29 cellular contexts compared by ENCODE assay signal in the genomic region with DNA sequence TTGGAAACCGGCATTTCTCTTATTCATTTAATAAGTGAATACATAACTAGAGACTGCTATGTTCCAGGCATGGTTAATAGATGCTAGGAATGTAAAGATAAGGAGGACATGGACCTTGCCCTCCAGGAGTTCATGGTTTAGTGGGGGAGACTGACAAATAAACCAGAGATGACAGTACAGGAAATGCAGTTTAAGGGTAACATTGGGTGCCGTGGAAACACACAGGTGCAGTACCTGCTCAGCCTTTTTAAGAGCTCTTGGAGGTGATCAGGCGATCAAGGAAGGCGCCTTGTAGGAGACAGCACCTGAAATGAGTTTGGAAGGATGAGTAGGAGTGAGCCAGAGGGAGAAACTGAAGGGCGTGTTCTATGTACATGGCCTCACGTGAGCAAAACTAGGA.
DNase-seq lines count a peak whose midpoint lies in the region; ATAC-seq, FAIRE-seq and TF ChIP-seq lines count a peak whose summit lies in the region.
"Had no signal": no experiment of that assay in that cellular context is flagged by ENCODE, and none has a peak within 500 bp of the region (broad histone marks: within the 10 kb centered on the region; RNA-seq: fewer than 3 reads in every experiment).

No MANE protein-coding gene starts in this region.

- no peaks in the 10 kb centered on the region for H3K27me3 ChIP-seq in duodenal mucosa (ENCODE audit: control insufficient read depth in 1 of 2, insufficient read depth in 2 of 2, low read length in 2 of 2)
- H3K27me3 ChIP-seq: brain microvascular endothelial cell, dorsolateral prefrontal cortex, gastroesophageal sphincter, left lung, sigmoid colon, tibial nerve had no signal

- H3K27ac ChIP-seq in duodenal mucosa (ENCODE audit: low read depth, low read length) = peak overlapping the region; percentile 5
- H3K27ac ChIP-seq: brain microvascular endothelial cell, C4-2B, dorsolateral prefrontal cortex, gastroesophageal sphincter, left lung, prostate gland, sigmoid colon, tibial nerve had no signal

- DNase-seq in NCI-H226 (peak; percentile 35), mesothelial cell of epicardium (ENCODE audit: low spot score in 2 of 2, unreplicated experiment in 2 of 2) (no peak), type B pancreatic cell (ENCODE audit: extremely low spot score, unreplicated experiment) (no peak), HTR-8/SVneo (ENCODE audit: insufficient read length, low spot score) (no peak), T-helper 17 cell (no peak)
- DNase-seq: activated CD4-positive, alpha-beta memory T cell treated with anti-CD3 and anti-CD28 coated beads for 36 hours; activated naive CD4-positive, alpha-beta T cell treated with anti-CD3 and anti-CD28 coated beads, Interleukin-2, amount 50 U/mL, for 16 hours; brain microvascular endothelial cell; cerebellar nuclear complex; COR-L47; dorsolateral prefrontal cortex; hypothalamus; left lung; naive B cell; NCI-H2107; NCI-H510A; sigmoid colon had no signal

- no peak for FAIRE-seq in HTR-8/SVneo (lab: Jason Lieb, UNC)
- FAIRE-seq: endothelial cell of umbilical vein, G401.6 had no signal

- peak overlapping the region in 1 of 2 donors; percentile 40 for H3K4me3 ChIP-seq in duodenal mucosa (ENCODE audit: low read depth in 1 of 2, low read length in 2 of 2)
- H3K4me3 ChIP-seq: dorsolateral prefrontal cortex, gastroesophageal sphincter, left lung, prostate gland, sigmoid colon, tibial nerve had no signal

- H3K9ac ChIP-seq in duodenal mucosa (ENCODE audit: low read depth in 1 of 2, low read length in 2 of 2) = no peak overlapping the region

- no peaks in the 10 kb centered on the region for H3K36me3 ChIP-seq in duodenal mucosa (ENCODE audit: control insufficient read depth in 1 of 2, insufficient read depth in 2 of 2, low read length in 2 of 2)
- H3K36me3 ChIP-seq: brain microvascular endothelial cell, gastroesophageal sphincter, left lung, prostate gland, sigmoid colon, tibial nerve had no signal

- ATAC-seq in GM21390 (IDR thresholded peaks at IDR 0.05; ENCODE audit: unreplicated experiment) (no peak), T-helper 17 cell (no peak)
- ATAC-seq: activated CD4-positive, CD25-positive, alpha-beta regulatory T cell treated with anti-CD3 and anti-CD28 coated beads, Interleukin-2, amount 50 U/mL, for 24 hours; gastroesophageal sphincter; left lung; Right ventricle myocardium inferior; stimulated activated effector memory CD8-positive, alpha-beta T cell treated with anti-CD3 and anti-CD28 coated beads, Interleukin-12 subunit alpha, Interleukin-12 subunit beta, amount 100 ng/mL, for 72 hours had no signal

- no peak overlapping the region for H3K4me3 Mint-ChIP-seq in mesothelial cell of epicardium
- H3K4me3 Mint-ChIP-seq in type B pancreatic cell = peak overlapping the region; percentile 49
- H3K4me3 Mint-ChIP-seq in T-helper 17 cell = no peak overlapping the region
- H3K4me3 Mint-ChIP-seq: activated CD4-positive, alpha-beta memory T cell treated with anti-CD3 and anti-CD28 coated beads for 36 hours; naive B cell; stimulated activated effector memory CD8-positive, alpha-beta T cell treated with anti-CD3 and anti-CD28 coated beads, Interleukin-12 subunit alpha, Interleukin-12 subunit beta, amount 100 ng/mL, for 72 hours had no signal

- H3K9me3 Mint-ChIP-seq in mesothelial cell of epicardium = no peaks in the 10 kb centered on the region
- H3K9me3 Mint-ChIP-seq in type B pancreatic cell = no peaks in the 10 kb centered on the region
- H3K9me3 Mint-ChIP-seq: activated CD4-positive, alpha-beta memory T cell treated with anti-CD3 and anti-CD28 coated beads for 36 hours; IgD-negative memory B cell; naive B cell; stimulated activated effector memory CD8-positive, alpha-beta T cell treated with anti-CD3 and anti-CD28 coated beads, Interleukin-12 subunit alpha, Interleukin-12 subunit beta, amount 100 ng/mL, for 72 hours had no signal

- peaks cover 29% of the 10 kb centered on the region in 2 donors for H3K4me1 ChIP-seq in duodenal mucosa (ENCODE audit: control insufficient read depth in 1 of 2, insufficient read depth in 2 of 2, low read length in 2 of 2)
- H3K4me1 ChIP-seq: gastroesophageal sphincter, left lung, prostate gland, sigmoid colon, tibial nerve had no signal

- H3K27me3 Mint-ChIP-seq in mesothelial cell of epicardium (ENCODE audit: low read depth) (no peaks in the 10 kb centered on the region), type B pancreatic cell (no peaks in the 10 kb centered on the region), T-helper 17 cell (peaks cover 27% of the 10 kb centered on the region)
- H3K27me3 Mint-ChIP-seq: IgD-negative memory B cell, naive B cell had no signal

- TF ChIP-seq CTCF in mesothelial cell of epicardium (IDR thresholded peaks at IDR 0.05; ENCODE audit: unreplicated experiment) = no peak
- TF ChIP-seq CTCF in type B pancreatic cell (conservative IDR thresholded peaks at IDR 0.05) = no peak

- H3K27ac Mint-ChIP-seq in mesothelial cell of epicardium (peak overlapping the region; percentile 4), type B pancreatic cell (peak overlapping the region; percentile 53), T-helper 17 cell (no peak overlapping the region)
- H3K27ac Mint-ChIP-seq: activated CD4-positive, alpha-beta memory T cell treated with anti-CD3 and anti-CD28 coated beads for 36 hours; IgD-negative memory B cell; naive B cell; stimulated activated effector memory CD8-positive, alpha-beta T cell treated with anti-CD3 and anti-CD28 coated beads, Interleukin-12 subunit alpha, Interleukin-12 subunit beta, amount 100 ng/mL, for 72 hours had no signal

- peaks cover 41% of the 10 kb centered on the region for H3K4me1 Mint-ChIP-seq in mesothelial cell of epicardium
- H3K4me1 Mint-ChIP-seq in type B pancreatic cell (ENCODE audit: unreplicated experiment) = peaks cover 23% of the 10 kb centered on the region
- no peaks in the 10 kb centered on the region for H3K4me1 Mint-ChIP-seq in T-helper 17 cell
- H3K4me1 Mint-ChIP-seq: naive B cell; stimulated activated effector memory CD8-positive, alpha-beta T cell treated with anti-CD3 and anti-CD28 coated beads, Interleukin-12 subunit alpha, Interleukin-12 subunit beta, amount 100 ng/mL, for 72 hours had no signal

- H3K36me3 Mint-ChIP-seq in mesothelial cell of epicardium (no peaks in the 10 kb centered on the region), type B pancreatic cell (peaks cover 3% of the 10 kb centered on the region), T-helper 17 cell (ENCODE audit: low read depth) (no peaks in the 10 kb centered on the region)
- H3K36me3 Mint-ChIP-seq: activated CD4-positive, alpha-beta memory T cell treated with anti-CD3 and anti-CD28 coated beads for 36 hours; IgD-negative memory B cell; naive B cell; stimulated activated effector memory CD8-positive, alpha-beta T cell treated with anti-CD3 and anti-CD28 coated beads, Interleukin-12 subunit alpha, Interleukin-12 subunit beta, amount 100 ng/mL, for 72 hours had no signal

- H3K9me3 ChIP-seq in duodenal mucosa (ENCODE audit: control insufficient read depth in 1 of 2, low read length in 2 of 2) = no peaks in the 10 kb centered on the region
- H3K9me3 ChIP-seq in T-helper 17 cell (ENCODE audit: control insufficient read depth, low read length, poor library complexity, severe bottlenecking) = no peaks in the 10 kb centered on the region
- H3K9me3 ChIP-seq: gastroesophageal sphincter, left lung, prostate gland, sigmoid colon, tibial nerve had no signal
